In the genomic region with DNA sequence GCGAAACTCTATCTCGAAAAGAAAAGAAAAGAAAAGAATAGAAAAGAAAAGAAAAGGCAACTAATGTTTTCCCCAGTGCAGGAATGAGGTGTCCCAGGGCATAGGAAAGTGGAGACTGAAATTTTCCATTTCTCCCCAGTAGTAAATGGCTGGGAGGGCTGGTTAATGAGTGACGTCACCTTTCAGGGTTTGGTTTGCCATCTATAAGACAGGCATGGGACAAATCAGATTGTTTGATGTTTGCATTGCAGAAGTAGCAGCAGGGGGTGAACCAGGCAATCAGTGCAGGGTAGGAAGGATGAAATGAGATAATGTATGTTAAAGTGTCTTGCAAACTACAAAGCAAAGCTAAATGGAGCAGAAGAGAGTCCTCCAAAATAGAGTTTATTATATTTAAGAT, we compare ENCODE assay signal across 14 cellular contexts.
A peak's percentile ranks its signal among the peaks of the same experiment; 100 is the strongest.
DNase-seq lines count a peak whose midpoint lies in the region; ATAC-seq, FAIRE-seq and TF ChIP-seq lines count a peak whose summit lies in the region.
"Had no signal": no experiment of that assay in that cellular context is flagged by ENCODE, and none has a peak within 500 bp of the region (broad histone marks: within the 10 kb centered on the region; RNA-seq: fewer than 3 reads in every experiment).

No MANE protein-coding gene starts in this region.

- BruUV-seq in K562 (replicated peaks; lab: Mats Ljungman, UMichigan) = no TSS peak

- in situ Hi-C loops in K562 (cut with MboI) = no loop called here

- no peak overlapping the region for H2BK120ac ChIP-seq in mesendoderm (ENCODE audit: low read depth, low read length)

- H2AK5ac ChIP-seq in mesendoderm (ENCODE audit: low read length) = no peak overlapping the region

- no peak overlapping the region for H3K23ac ChIP-seq in mesendoderm (ENCODE audit: low read length)

- no peak overlapping the region for H2BK5ac ChIP-seq in mesendoderm (ENCODE audit: low read length)

- POLR2A ChIA-PET in SK-N-SH (lab: Yijun Ruan, JAX) (interaction anchor here (1.0 to 3.2 kb wide), 9 partner anchors 16 to 736 kb away, joined by 3 to 31 read pairs (median 7); partner anchors contain the start of gene TFAP2B), K562 (lab: Yijun Ruan, JAX) (interaction anchor here (0.8 kb wide), 1 partner anchor 787 kb away, joined by 3 read pairs; no protein-coding TSS in a partner anchor)

- FAIRE-seq in K562 (lab: Jason Lieb, UNC) = no peak
- FAIRE-seq: A204.1 had no signal

- H4K8ac ChIP-seq in mesendoderm (ENCODE audit: low read depth, low read length) = no peak overlapping the region

- no peak overlapping the region for H3K56ac ChIP-seq in mesendoderm (ENCODE audit: low read length)

- DNase-seq in SK-N-SH = peak; percentile 17
- DNase-seq in NCI-H69 (lab: John Stamatoyannopoulos, UW) = peak; percentile 86
- DNase-seq in K562 (ENCODE audit: extremely low read depth in 1 of 4, low spot score in 3 of 4) = no peak
- peak; percentile 56 for DNase-seq in mesendoderm
- DNase-seq in activated CD4-positive, alpha-beta T cell treated with anti-CD3 and anti-CD28 coated beads, Interleukin-2, amount 50 U/mL, for 4 hours = no peak
- DNase-seq: CD8-positive, alpha-beta T cell; COR-L47; DND-41; GDM1; HCEC 1CT had no signal

- H2BK15ac ChIP-seq in mesendoderm (replicated peaks; ENCODE audit: low read depth) = no peak overlapping the region

- H3K18ac ChIP-seq in mesendoderm (ENCODE audit: low read length) = no peak overlapping the region

- no peak for ATAC-seq in SK-N-SH treated with all-trans-retinoic acid at 6 μM for 48 hours
- no peak for ATAC-seq in K562
- ATAC-seq in GM18868 (IDR thresholded peaks at IDR 0.05; ENCODE audit: unreplicated experiment) = no peak
- ATAC-seq: CD8-positive, alpha-beta T cell had no signal

- TF ChIP-seq POLR2A in K562 (conservative IDR thresholded peaks at IDR 0.05) = no peak

- H3K4me2 ChIP-seq in SK-N-SH (no peak overlapping the region), K562 (ENCODE audit: insufficient read depth, low read length) (no peak overlapping the region), mesendoderm (ENCODE audit: low read length) (no peak overlapping the region)

- CTCF ChIA-PET in SK-N-SH (lab: Yijun Ruan, JAX) = interaction anchor here (1.0 to 2.9 kb wide), 7 partner anchors 24 to 496 kb away, joined by 3 to 10 read pairs (median 5); no protein-coding TSS in a partner anchor
- CTCF ChIA-PET in K562 (lab: Yijun Ruan, JAX; ENCODE audit: low intra/inter-chr PET ratio) = no interaction called here

- H3K27me3 ChIP-seq in SK-N-SH (ENCODE audit: insufficient read depth) = no peaks in the 10 kb centered on the region
- no peaks in the 10 kb centered on the region for H3K27me3 ChIP-seq in K562 (ENCODE audit: control insufficient read depth in 2 of 2, insufficient read depth in 2 of 2, low read length in 2 of 2)
- H3K27me3 ChIP-seq in mesendoderm (ENCODE audit: insufficient read depth, low read length, poor library complexity) = no peaks in the 10 kb centered on the region

- no peaks in the 10 kb centered on the region for H4K20me1 ChIP-seq in SK-N-SH (ENCODE audit: insufficient read depth)
- H4K20me1 ChIP-seq in K562 (replicated peaks; ENCODE audit: control insufficient read depth, insufficient read depth, low read length) = no peaks in the 10 kb centered on the region

- H3K4me1 ChIP-seq in SK-N-SH (ENCODE audit: control insufficient read depth in 1 of 2, insufficient read depth in 2 of 2, low read depth in 1 of 2, low read length in 1 of 2) = peaks cover 0 to 31% of the 10 kb centered on the region in 2 experiments; a peak in 2 of 4 replicates
- H3K4me1 ChIP-seq in K562 (replicated peaks in 1 of 2; ENCODE audit: control insufficient read depth in 2 of 2, insufficient read depth in 2 of 2, low read length in 2 of 2) = no peaks in the 10 kb centered on the region
- H3K4me1 ChIP-seq in mesendoderm (ENCODE audit: control insufficient read depth, low read depth, low read length) = peaks cover 3% of the 10 kb centered on the region

- H3K9ac ChIP-seq in SK-N-SH (no peak overlapping the region), K562 (ENCODE audit: insufficient read depth in 1 of 2, low read depth in 2 of 2, low read length in 2 of 2) (no peak overlapping the region), mesendoderm (ENCODE audit: low read length) (no peak overlapping the region)

- H3K27ac ChIP-seq in SK-N-SH (ENCODE audit: low read depth in 2 of 2, low read length in 1 of 2) (peak overlapping the region in 1 of 2 experiments; percentile 99; a peak in 2 of 4 replicates), K562 (ENCODE audit: extremely low read depth, low read depth, low read length) (no peak overlapping the region), mesendoderm (ENCODE audit: low read depth, low read length) (no peak overlapping the region)
- H3K27ac ChIP-seq: HL-60 had no signal

- TF ChIP-seq RAD21 in SK-N-SH (IDR thresholded peaks at IDR 0.05; ENCODE audit: low read length) (peak; percentile 21; the same call in 1 of the 2 replicates), K562 (CRISPR knock-in tag; conservative IDR thresholded peaks at IDR 0.05 in 1 of 2, IDR thresholded peaks at IDR 0.05 in 1 of 2) (no peak)

- no peaks in the 10 kb centered on the region for H3F3A ChIP-seq in SK-N-SH (replicated peaks; ENCODE audit: insufficient read depth)

- H3K79me2 ChIP-seq in SK-N-SH (ENCODE audit: insufficient read depth) (no peaks in the 10 kb centered on the region), K562 (ENCODE audit: control insufficient read depth, insufficient read depth, low read length) (no peaks in the 10 kb centered on the region), mesendoderm (ENCODE audit: control insufficient read depth, insufficient read depth, low read length) (no peaks in the 10 kb centered on the region)

- H3K4me3 ChIP-seq in SK-N-SH (ENCODE audit: low read depth in 2 of 2, low read length in 1 of 2) (no peak overlapping the region), K562 (no peak overlapping the region), mesendoderm (ENCODE audit: low read length) (no peak overlapping the region)

- intact Hi-C loops in K562 (cut with micrococcal nuclease) = no loop called here

- 55% methylated on average over 3 of the region's 3 CpGs for WGBS in SK-N-SH (ENCODE audit: low lambda C conversion rate)
- 7% methylated on average over 3 of the region's 3 CpGs for WGBS in K562 (ENCODE audit: insufficient coverage, low coverage, missing lambda C conversion rate)
- WGBS in mesendoderm (ENCODE audit: extremely low coverage, insufficient coverage, low lambda C conversion rate) = no CpG with 5 or more reads among the region's 3 CpGs

- H3K4ac ChIP-seq in mesendoderm (ENCODE audit: low read depth, low read length) = no peak overlapping the region

- no peaks in the 10 kb centered on the region for H3K36me3 ChIP-seq in SK-N-SH (replicated peaks in 1 of 2; ENCODE audit: control insufficient read depth in 1 of 2, insufficient read depth in 2 of 2, low read length in 1 of 2)
- no peaks in the 10 kb centered on the region for H3K36me3 ChIP-seq in K562 (ENCODE audit: control insufficient read depth, insufficient read depth, low read length)
- no peaks in the 10 kb centered on the region for H3K36me3 ChIP-seq in mesendoderm (ENCODE audit: control insufficient read depth, insufficient read depth, low read length)

- TF ChIP-seq CTCF in SK-N-SH (IDR thresholded peaks at IDR 0.05) (no peak), K562 (IDR thresholded peaks at IDR 0.05 in 2 of 3, conservative IDR thresholded peaks at IDR 0.05 in 1 of 3; ENCODE audit: insufficient read depth in 2 of 3, low read depth in 1 of 3, low read length in 3 of 3) (no peak)

- H3K9me3 ChIP-seq in SK-N-SH = no peaks in the 10 kb centered on the region
- no peaks in the 10 kb centered on the region for H3K9me3 ChIP-seq in K562 (replicated peaks; ENCODE audit: control insufficient read depth, insufficient read depth, low read depth, low read length)

- H3K9me2 ChIP-seq in SK-N-SH = no peaks in the 10 kb centered on the region

- no peaks in the 10 kb centered on the region for H3K9me1 ChIP-seq in K562 (ENCODE audit: control insufficient read depth, insufficient read depth, low read length)

- TF ChIP-seq EP300 in SK-N-SH (IDR thresholded peaks at IDR 0.05; ENCODE audit: borderline replicate concordance in 1 of 2, low read depth in 1 of 2, low read length in 1 of 2) (peak in 1 of 2 experiments; percentile 45; a peak in 2 of 4 replicates), K562 (IDR thresholded peaks at IDR 0.05; ENCODE audit: low read length) (no peak)

- no peaks in the 10 kb centered on the region for H3K79me1 ChIP-seq in mesendoderm (ENCODE audit: low read length)

- H2AFZ ChIP-seq in SK-N-SH (ENCODE audit: low read depth) = no peak overlapping the region
- no peak overlapping the region for H2AFZ ChIP-seq in K562 (ENCODE audit: low read depth, low read length)

- no peak overlapping the region for H4K5ac ChIP-seq in mesendoderm (ENCODE audit: low read length)

TF ChIP-seq in SK-N-SH, 30 proteins besides CTCF, POLR2A, EP300 and RAD21 (continues in another document):
- TF ChIP-seq GABPA (IDR thresholded peaks at IDR 0.05; ENCODE audit: low read depth) (no peak), MXI1 (IDR thresholded peaks at IDR 0.05; ENCODE audit: low read depth, low read length) (no peak), POLR2AphosphoS5 (IDR thresholded peaks at IDR 0.05; ENCODE audit: low read depth, low read length) (no peak), RCOR1 (IDR thresholded peaks at IDR 0.05; ENCODE audit: low read length) (peak; percentile 48; the same call in 1 of the 2 replicates), SMC3 (IDR thresholded peaks at IDR 0.05; ENCODE audit: low read depth, low read length) (no peak), GATA2 (CRISPR knock-in tag; IDR thresholded peaks at IDR 0.05) (peak; percentile 9; the same call in 1 of the 2 replicates)

TF ChIP-seq in SK-N-SH treated with all-trans-retinoic acid at 6 μM for 48 hours, 23 proteins besides CTCF, POLR2A, EP300 and RAD21 (continues in another document):
- TF ChIP-seq ZC3H10 (CRISPR knock-in tag; IDR thresholded peaks at IDR 0.05) (no peak), OSR1 (CRISPR knock-in tag; IDR thresholded peaks at IDR 0.05) (no peak), PPARA (CRISPR knock-in tag; IDR thresholded peaks at IDR 0.05; ENCODE audit: borderline replicate concordance) (no peak), RARB (CRISPR knock-in tag; IDR thresholded peaks at IDR 0.05) (no peak), ARNTL (CRISPR knock-in tag; IDR thresholded peaks at IDR 0.05; ENCODE audit: borderline replicate concordance, low read depth) (no peak), ZFP3 (CRISPR knock-in tag; IDR thresholded peaks at IDR 0.05) (no peak), ISL1 (CRISPR knock-in tag; IDR thresholded peaks at IDR 0.05) (no peak)

TF ChIP-seq in K562, 482 proteins besides CTCF, POLR2A, EP300 and RAD21 (continues in another document):
- no peak for TF ChIP-seq RAD51 (IDR thresholded peaks at IDR 0.05; ENCODE audit: borderline replicate concordance, low read depth)
- peak; percentile 26; the same call in 1 of the 2 replicates for TF ChIP-seq ATF7 (IDR thresholded peaks at IDR 0.05)

Comparison
In these comparisons a context has a peak if more than half of its experiments do, and no peak if none do; other contexts are left out.
1. DNase-seq: peak in SK-N-SH (single experiment), NCI-H69 (single experiment) and mesendoderm (single experiment); none in K562 (0 of 4) and activated CD4-positive, alpha-beta T cell treated with anti-CD3 and anti-CD28 coated beads, Interleukin-2, amount 50 U/mL, for 4 hours (0 of 2).
2. Of the 27 proteins assayed by ChIP-seq in both K562 and SK-N-SH: peak only in K562: none; only in SK-N-SH: CHD2, GATA2, RAD21 and RCOR1; in both: none; in neither: 22; mixed calls (peak in some experiments, not most) for 1.